1 cellular context compared by ENCODE assay signal in the genomic region with DNA sequence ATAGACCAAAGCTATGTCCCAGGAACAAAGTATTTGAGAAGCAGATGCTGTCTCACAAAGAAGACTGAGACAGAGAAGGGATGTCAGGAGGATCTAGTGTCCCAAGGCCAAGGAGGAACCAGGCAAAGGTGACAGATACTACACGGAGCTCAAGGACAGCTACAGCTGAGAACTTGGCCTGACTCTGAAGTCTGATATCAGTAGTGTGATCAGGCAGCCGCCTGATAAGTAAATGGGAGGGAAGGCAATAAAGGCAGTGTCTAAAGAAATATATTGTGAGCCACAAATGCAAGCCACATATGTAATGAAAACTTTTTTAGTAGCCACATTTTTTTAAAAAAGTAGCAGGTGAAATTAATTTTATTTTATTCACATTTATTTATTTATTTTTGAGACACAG.
TF ChIP-seq lines count a peak whose summit lies in the region.

No MANE protein-coding gene starts in this region.

TF ChIP-seq in IMR-90, 13 proteins besides CTCF, POLR2A, EP300 and RAD21:
- TF ChIP-seq CEBPB (IDR thresholded peaks at IDR 0.05; ENCODE audit: low read depth, low read length) (no peak), NFE2L2 (IDR thresholded peaks at IDR 0.05; ENCODE audit: low read depth, low read length) (no peak), SMC3 (IDR thresholded peaks at IDR 0.05; ENCODE audit: low read depth, low read length) (no peak)
- TF ChIP-seq, protein P1, sequence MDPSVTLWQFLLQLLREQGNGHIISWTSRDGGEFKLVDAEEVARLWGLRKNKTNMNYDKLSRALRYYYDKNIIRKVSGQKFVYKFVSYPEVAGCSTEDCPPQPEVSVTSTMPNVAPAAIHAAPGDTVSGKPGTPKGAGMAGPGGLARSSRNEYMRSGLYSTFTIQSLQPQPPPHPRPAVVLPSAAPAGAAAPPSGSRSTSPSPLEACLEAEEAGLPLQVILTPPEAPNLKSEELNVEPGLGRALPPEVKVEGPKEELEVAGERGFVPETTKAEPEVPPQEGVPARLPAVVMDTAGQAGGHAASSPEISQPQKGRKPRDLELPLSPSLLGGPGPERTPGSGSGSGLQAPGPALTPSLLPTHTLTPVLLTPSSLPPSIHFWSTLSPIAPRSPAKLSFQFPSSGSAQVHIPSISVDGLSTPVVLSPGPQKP (IDR thresholded peaks at IDR 0.05; ENCODE audit: borderline replicate concordance, low read depth, low read length), result no peak
